Comparison of ENCODE assay signal across 1 cellular context in the genomic region with DNA sequence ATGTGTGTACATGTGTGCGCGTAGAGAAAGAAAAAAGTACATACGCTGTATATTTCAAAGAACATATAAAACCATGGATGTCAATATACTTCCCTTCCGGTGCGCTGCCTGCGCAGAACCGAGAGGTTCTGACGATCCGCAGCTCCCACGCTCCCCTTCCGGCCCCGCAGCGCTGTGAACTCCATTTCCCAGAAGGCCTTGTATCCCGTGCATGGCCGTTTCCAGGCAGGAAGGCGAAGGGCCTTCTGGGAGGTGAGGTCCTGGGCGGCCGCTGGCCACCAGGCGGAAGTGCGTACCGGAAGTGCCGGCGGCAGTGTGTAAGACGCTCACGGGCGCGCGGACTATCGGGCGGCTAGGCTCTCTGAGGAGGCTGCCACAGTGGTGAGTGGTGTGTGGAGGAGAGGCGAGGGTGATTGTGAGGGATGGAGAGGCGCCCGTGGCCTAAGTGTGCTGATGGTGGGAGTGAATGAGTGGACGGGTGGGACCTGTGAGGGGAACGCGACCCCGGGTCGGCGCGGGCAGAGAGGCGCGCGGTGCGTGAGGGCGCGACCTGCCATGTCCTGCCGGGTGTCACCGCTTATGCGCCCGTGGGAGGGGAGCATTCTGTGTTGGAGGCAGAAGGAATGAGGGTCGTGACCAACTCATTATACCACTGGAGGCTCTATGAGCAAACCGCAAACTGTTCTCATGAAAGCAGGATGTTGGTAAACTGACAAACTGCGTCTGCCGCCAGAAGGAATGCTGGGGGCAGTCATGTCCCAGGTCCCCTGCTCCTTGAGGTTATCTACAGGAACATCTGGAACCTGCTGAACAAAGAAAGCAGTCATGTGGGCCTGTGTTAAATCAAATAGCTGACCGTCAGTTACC.
TF ChIP-seq lines count a peak whose summit lies in the region.

TSS of gene ERVK3-1 (plus strand) at position 313 of the 867 bp plus-strand sequence. CDS start 6,792 bp downstream, outside the sequence.

TF ChIP-seq in HepG2, 621 proteins besides CTCF, POLR2A, EP300 and RAD21 (continued from another document and continues in another):
- peak; percentile 82 for TF ChIP-seq ZGPAT (CRISPR knock-in tag; IDR thresholded peaks at IDR 0.05)
- TF ChIP-seq ZBTB34 (CRISPR knock-in tag; IDR thresholded peaks at IDR 0.05) = peak; percentile 83
- no peak for TF ChIP-seq DPF2 (CRISPR knock-in tag; IDR thresholded peaks at IDR 0.05; ENCODE audit: borderline replicate concordance, low read depth)
- peak; percentile 69; the same call in 1 of the 2 replicates for TF ChIP-seq ZNF777 (CRISPR knock-in tag; IDR thresholded peaks at IDR 0.05)
- TF ChIP-seq GTF2F1 (IDR thresholded peaks at IDR 0.05; ENCODE audit: low read length) = 0 out of 2 replicates have a peak, but pooled peaks have one; percentile 39
- TF ChIP-seq, protein P1, sequence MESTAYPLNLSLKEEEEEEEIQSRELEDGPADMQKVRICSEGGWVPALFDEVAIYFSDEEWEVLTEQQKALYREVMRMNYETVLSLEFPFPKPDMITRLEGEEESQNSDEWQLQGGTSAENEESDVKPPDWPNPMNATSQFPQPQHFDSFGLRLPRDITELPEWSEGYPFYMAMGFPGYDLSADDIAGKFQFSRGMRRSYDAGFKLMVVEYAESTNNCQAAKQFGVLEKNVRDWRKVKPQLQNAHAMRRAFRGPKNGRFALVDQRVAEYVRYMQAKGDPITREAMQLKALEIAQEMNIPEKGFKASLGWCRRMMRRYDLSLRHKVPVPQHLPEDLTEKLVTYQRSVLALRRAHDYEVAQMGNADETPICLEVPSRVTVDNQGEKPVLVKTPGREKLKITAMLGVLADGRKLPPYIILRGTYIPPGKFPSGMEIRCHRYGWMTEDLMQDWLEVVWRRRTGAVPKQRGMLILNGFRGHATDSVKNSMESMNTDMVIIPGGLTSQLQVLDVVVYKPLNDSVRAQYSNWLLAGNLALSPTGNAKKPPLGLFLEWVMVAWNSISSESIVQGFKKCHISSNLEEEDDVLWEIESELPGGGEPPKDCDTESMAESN (CRISPR knock-in tag; conservative IDR thresholded peaks at IDR 0.05) = peak; percentile 90
- peak; percentile 35; the same call in 1 of the 2 replicates for TF ChIP-seq RARA (CRISPR knock-in tag; IDR thresholded peaks at IDR 0.05)
- TF ChIP-seq NFAT5 (CRISPR knock-in tag; IDR thresholded peaks at IDR 0.05) = peak; percentile 75
- TF ChIP-seq, protein P2, sequence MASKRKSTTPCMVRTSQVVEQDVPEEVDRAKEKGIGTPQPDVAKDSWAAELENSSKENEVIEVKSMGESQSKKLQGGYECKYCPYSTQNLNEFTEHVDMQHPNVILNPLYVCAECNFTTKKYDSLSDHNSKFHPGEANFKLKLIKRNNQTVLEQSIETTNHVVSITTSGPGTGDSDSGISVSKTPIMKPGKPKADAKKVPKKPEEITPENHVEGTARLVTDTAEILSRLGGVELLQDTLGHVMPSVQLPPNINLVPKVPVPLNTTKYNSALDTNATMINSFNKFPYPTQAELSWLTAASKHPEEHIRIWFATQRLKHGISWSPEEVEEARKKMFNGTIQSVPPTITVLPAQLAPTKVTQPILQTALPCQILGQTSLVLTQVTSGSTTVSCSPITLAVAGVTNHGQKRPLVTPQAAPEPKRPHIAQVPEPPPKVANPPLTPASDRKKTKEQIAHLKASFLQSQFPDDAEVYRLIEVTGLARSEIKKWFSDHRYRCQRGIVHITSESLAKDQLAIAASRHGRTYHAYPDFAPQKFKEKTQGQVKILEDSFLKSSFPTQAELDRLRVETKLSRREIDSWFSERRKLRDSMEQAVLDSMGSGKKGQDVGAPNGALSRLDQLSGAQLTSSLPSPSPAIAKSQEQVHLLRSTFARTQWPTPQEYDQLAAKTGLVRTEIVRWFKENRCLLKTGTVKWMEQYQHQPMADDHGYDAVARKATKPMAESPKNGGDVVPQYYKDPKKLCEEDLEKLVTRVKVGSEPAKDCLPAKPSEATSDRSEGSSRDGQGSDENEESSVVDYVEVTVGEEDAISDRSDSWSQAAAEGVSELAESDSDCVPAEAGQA (IDR thresholded peaks at IDR 0.05; ENCODE audit: low read depth) = peak; percentile 92
- TF ChIP-seq, protein P2 (CRISPR knock-in tag; IDR thresholded peaks at IDR 0.05; ENCODE audit: borderline replicate concordance) = no peak
- peak; percentile 68; the same call in 1 of the 2 replicates for TF ChIP-seq NFKB2 (CRISPR knock-in tag; IDR thresholded peaks at IDR 0.05; ENCODE audit: borderline replicate concordance)
- peak; percentile 77 for TF ChIP-seq TEAD3 (CRISPR knock-in tag; optimal IDR thresholded peaks at IDR 0.05; ENCODE audit: borderline replicate concordance)
- TF ChIP-seq ZNF362 (CRISPR knock-in tag; IDR thresholded peaks at IDR 0.05; ENCODE audit: borderline replicate concordance) = 0 out of 2 replicates have a peak, but pooled peaks have one; percentile 22
- no peak for TF ChIP-seq HMG20A (CRISPR knock-in tag; IDR thresholded peaks at IDR 0.05; ENCODE audit: borderline replicate concordance)
- TF ChIP-seq ZNF124 (CRISPR knock-in tag; IDR thresholded peaks at IDR 0.05) = peak; percentile 84
- no peak for TF ChIP-seq GTF3A (CRISPR knock-in tag; conservative IDR thresholded peaks at IDR 0.05)
- 0 out of 2 replicates have a peak, but pooled peaks have one; percentile 62 for TF ChIP-seq ZFYVE20 (CRISPR knock-in tag; IDR thresholded peaks at IDR 0.05; ENCODE audit: borderline replicate concordance, low read depth)
- peak; percentile 81; the same call in 1 of the 2 replicates for TF ChIP-seq SMYD3 (CRISPR knock-in tag; IDR thresholded peaks at IDR 0.05)
- TF ChIP-seq, protein P3, sequence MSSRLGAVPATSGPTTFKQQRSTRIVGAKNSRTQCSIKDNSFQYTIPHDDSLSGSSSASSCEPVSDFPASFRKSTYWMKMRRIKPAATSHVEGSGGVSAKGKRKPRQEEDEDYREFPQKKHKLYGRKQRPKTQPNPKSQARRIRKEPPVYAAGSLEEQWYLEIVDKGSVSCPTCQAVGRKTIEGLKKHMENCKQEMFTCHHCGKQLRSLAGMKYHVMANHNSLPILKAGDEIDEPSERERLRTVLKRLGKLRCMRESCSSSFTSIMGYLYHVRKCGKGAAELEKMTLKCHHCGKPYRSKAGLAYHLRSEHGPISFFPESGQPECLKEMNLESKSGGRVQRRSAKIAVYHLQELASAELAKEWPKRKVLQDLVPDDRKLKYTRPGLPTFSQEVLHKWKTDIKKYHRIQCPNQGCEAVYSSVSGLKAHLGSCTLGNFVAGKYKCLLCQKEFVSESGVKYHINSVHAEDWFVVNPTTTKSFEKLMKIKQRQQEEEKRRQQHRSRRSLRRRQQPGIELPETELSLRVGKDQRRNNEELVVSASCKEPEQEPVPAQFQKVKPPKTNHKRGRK (CRISPR knock-in tag; IDR thresholded peaks at IDR 0.05) = 0 out of 2 replicates have a peak, but pooled peaks have one; percentile 55
- TF ChIP-seq SP4 (CRISPR knock-in tag; IDR thresholded peaks at IDR 0.05) = peak; percentile 46; the same call in 1 of the 2 replicates
- TF ChIP-seq STAT6 (CRISPR knock-in tag; IDR thresholded peaks at IDR 0.05; ENCODE audit: borderline replicate concordance) = no peak; the same call in 1 of the 2 replicates
- TF ChIP-seq THAP11 (CRISPR knock-in tag; IDR thresholded peaks at IDR 0.05) = peak; percentile 100
- peak; percentile 71; the same call in 1 of the 2 replicates for TF ChIP-seq YEATS4 (CRISPR knock-in tag; IDR thresholded peaks at IDR 0.05; ENCODE audit: borderline replicate concordance)
